ENCODE assay signal across 22 cellular contexts in genomic region chr5:76426391-76426802, GRCh38. TPM values are rescaled to one million over a fixed set of nuclear protein-coding genes. Genes with fewer than 3 reads are reported as not detected.
DNase-seq lines count a peak whose midpoint lies in the region; ATAC-seq and TF ChIP-seq lines count a peak whose summit lies in the region.
"Had no signal": no experiment of that assay in that cellular context is flagged by ENCODE, and none has a peak within 500 bp of the region (broad histone marks: within the 10 kb centered on the region; RNA-seq: fewer than 3 reads in every experiment).

No MANE protein-coding gene starts in this region.

- H3K27ac ChIP-seq in CD8-positive, alpha-beta memory T cell (ENCODE audit: low read depth, low read length) = no peak overlapping the region
- H3K27ac ChIP-seq in SJCRH30 = no peak overlapping the region
- H3K27ac ChIP-seq: foreskin keratinocyte, right atrium auricular region, upper lobe of right lung had no signal

- CTCF ChIA-PET in CD8-positive, alpha-beta memory T cell (lab: Charles Lee) = no interaction called here
- CTCF ChIA-PET in activated CD4-positive, alpha-beta memory T cell treated with anti-CD3 and anti-CD28 coated beads, Interleukin-2, amount 10 ng/mL, durations not matched to agents 7 days and 5 days (lab: Charles Lee) = no interaction called here

- peaks cover 22% of the 10 kb centered on the region for H3K4me1 ChIP-seq in CD8-positive, alpha-beta memory T cell (ENCODE audit: insufficient read depth, low read length)
- H3K4me1 ChIP-seq in SJCRH30 = peaks cover 3% of the 10 kb centered on the region; the same call in 1 of the 2 replicates
- H3K4me1 ChIP-seq: foreskin keratinocyte, right atrium auricular region had no signal

- ATAC-seq in GM21423 (IDR thresholded peaks at IDR 0.05; ENCODE audit: unreplicated experiment) (no peak), GM21576 (IDR thresholded peaks at IDR 0.05; ENCODE audit: unreplicated experiment) (no peak)
- ATAC-seq: foreskin keratinocyte; Right ventricle myocardium inferior; stimulated activated naive CD8-positive, alpha-beta T cell treated with anti-CD3 and anti-CD28 coated beads, Interleukin-15, Interleukin-2, amounts not matched to agents 100 U/mL and 50 U/mL, for 24 hours; upper lobe of right lung had no signal

- no peak for DNase-seq in CD8-positive, alpha-beta memory T cell
- DNase-seq in SJCRH30 (peak; percentile 9 to 40), iPS DF 19.7 (ENCODE audit: low read depth, low spot score) (peak; percentile 78), NCI-H446 treated with DMSO at 0.1 percent for 48 hours (lab: John Stamatoyannopoulos, UW) (no peak)
- DNase-seq in activated CD4-positive, alpha-beta memory T cell treated with anti-CD3 and anti-CD28 coated beads, Interleukin-2, amount 10 ng/mL, durations not matched to agents 7 days and 5 days = no peak
- DNase-seq: activated CD4-positive, CD25-positive, alpha-beta regulatory T cell; amniotic stem cell; DND-41; foreskin keratinocyte; MV-4-11; NCI-H2029; NCI-H510A; stimulated activated naive CD8-positive, alpha-beta T cell treated with anti-CD3 and anti-CD28 coated beads, Interleukin-15, Interleukin-2, amounts not matched to agents 100 U/mL and 50 U/mL, for 24 hours; T-helper 1 cell; upper lobe of right lung had no signal

- H3K36me3 Mint-ChIP-seq in CD8-positive, alpha-beta memory T cell = peaks cover 0 to 31% (median 2%) of the 10 kb centered on the region in 3 donors
- no peaks in the 10 kb centered on the region for H3K36me3 Mint-ChIP-seq in nephron (ENCODE audit: low read depth)
- H3K36me3 Mint-ChIP-seq in activated CD4-positive, alpha-beta memory T cell treated with anti-CD3 and anti-CD28 coated beads, Interleukin-2, amount 10 ng/mL, durations not matched to agents 7 days and 5 days (ENCODE audit: low read depth) = peaks cover 40% of the 10 kb centered on the region

- no peak overlapping the region for H3K4me3 ChIP-seq in CD8-positive, alpha-beta memory T cell (ENCODE audit: low read length)
- H3K4me3 ChIP-seq in SJCRH30 = no peak overlapping the region
- H3K4me3 ChIP-seq: right atrium auricular region, upper lobe of right lung had no signal

- peak overlapping the region in 7 of 8 donors; percentile 22 to 78 (median 59) for H3K27ac Mint-ChIP-seq in CD8-positive, alpha-beta memory T cell
- peak overlapping the region; percentile 79 to 81 (median 80) for H3K27ac Mint-ChIP-seq in nephron
- H3K27ac Mint-ChIP-seq in activated CD4-positive, alpha-beta memory T cell treated with anti-CD3 and anti-CD28 coated beads, Interleukin-2, amount 10 ng/mL, durations not matched to agents 7 days and 5 days = no peak overlapping the region
- H3K27ac Mint-ChIP-seq: IgD-negative memory B cell had no signal

- no peaks in the 10 kb centered on the region for H3K9me3 Mint-ChIP-seq in CD8-positive, alpha-beta memory T cell
- H3K9me3 Mint-ChIP-seq in nephron = no peaks in the 10 kb centered on the region
- H3K9me3 Mint-ChIP-seq in activated CD4-positive, alpha-beta memory T cell treated with anti-CD3 and anti-CD28 coated beads, Interleukin-2, amount 10 ng/mL, durations not matched to agents 7 days and 5 days = no peaks in the 10 kb centered on the region
- H3K9me3 Mint-ChIP-seq: IgD-negative memory B cell had no signal

- H3K9me3 ChIP-seq in CD8-positive, alpha-beta memory T cell (ENCODE audit: low read length) = no peaks in the 10 kb centered on the region
- no peaks in the 10 kb centered on the region for H3K9me3 ChIP-seq in SJCRH30 (replicated peaks)
- H3K9me3 ChIP-seq: neutrophil, right atrium auricular region, upper lobe of right lung had no signal

- POLR2A ChIA-PET in CD8-positive, alpha-beta memory T cell (lab: Charles Lee) = no interaction called here
- POLR2A ChIA-PET in activated CD4-positive, alpha-beta memory T cell treated with anti-CD3 and anti-CD28 coated beads, Interleukin-2, amount 10 ng/mL, durations not matched to agents 7 days and 5 days (lab: Charles Lee) = no interaction called here

- no peaks in the 10 kb centered on the region for H3K27me3 Mint-ChIP-seq in CD8-positive, alpha-beta memory T cell
- H3K27me3 Mint-ChIP-seq in nephron (ENCODE audit: low read depth) = no peaks in the 10 kb centered on the region
- H3K27me3 Mint-ChIP-seq in activated CD4-positive, alpha-beta memory T cell treated with anti-CD3 and anti-CD28 coated beads, Interleukin-2, amount 10 ng/mL, durations not matched to agents 7 days and 5 days = no peaks in the 10 kb centered on the region
- H3K27me3 Mint-ChIP-seq: IgD-negative memory B cell had no signal

- H3K36me3 ChIP-seq in CD8-positive, alpha-beta memory T cell (ENCODE audit: insufficient read depth, low read length) = no peaks in the 10 kb centered on the region
- H3K36me3 ChIP-seq in SJCRH30 = no peaks in the 10 kb centered on the region
- H3K36me3 ChIP-seq: neutrophil, right atrium auricular region, upper lobe of right lung had no signal

- peak overlapping the region in 6 of 7 donors; percentile 8 to 65 (median 30) for H3K4me3 Mint-ChIP-seq in CD8-positive, alpha-beta memory T cell
- H3K4me3 Mint-ChIP-seq in nephron = no peak overlapping the region
- H3K4me3 Mint-ChIP-seq in activated CD4-positive, alpha-beta memory T cell treated with anti-CD3 and anti-CD28 coated beads, Interleukin-2, amount 10 ng/mL, durations not matched to agents 7 days and 5 days = no peak overlapping the region
- H3K4me3 Mint-ChIP-seq: IgD-negative memory B cell had no signal

- H3K27me3 ChIP-seq in CD8-positive, alpha-beta memory T cell (ENCODE audit: insufficient read depth, low read length, poor library complexity, severe bottlenecking) = no peaks in the 10 kb centered on the region
- H3K27me3 ChIP-seq in SJCRH30 = 0 out of 2 replicates have a peak, but pooled peaks cover 3% of the 10 kb centered on the region
- H3K27me3 ChIP-seq: neutrophil, right atrium auricular region, upper lobe of right lung had no signal

- TF ChIP-seq CTCF in nephron (IDR thresholded peaks at IDR 0.05; ENCODE audit: unreplicated experiment in 3 of 3) = no peak

- peaks cover 73 to 88% (median 87%) of the 10 kb centered on the region in 3 donors for H3K4me1 Mint-ChIP-seq in CD8-positive, alpha-beta memory T cell
- peaks cover 54% of the 10 kb centered on the region for H3K4me1 Mint-ChIP-seq in nephron
- H3K4me1 Mint-ChIP-seq in activated CD4-positive, alpha-beta memory T cell treated with anti-CD3 and anti-CD28 coated beads, Interleukin-2, amount 10 ng/mL, durations not matched to agents 7 days and 5 days = peaks cover 21% of the 10 kb centered on the region

RNA-seq across cellular contexts. Expression of gene IQGAP2, which starts 23.3 kb away (rescaled TPM):
- total RNA-seq in CD8-positive, alpha-beta memory T cell = 10 to 100 TPM; 51.4 to 62.5 TPM
- 70.5 TPM for polyA plus RNA-seq in CD8-positive, alpha-beta memory T cell
- total RNA-seq in SJCRH30 (2014; rRNA removed; shearing (Covaris generic)) = 8.5 and 11.4 TPM in 2 replicates
- total RNA-seq in activated CD4-positive, alpha-beta memory T cell treated with anti-CD3 and anti-CD28 coated beads, Interleukin-2, amount 10 ng/mL, durations not matched to agents 7 days and 5 days = 100 to 1,000 TPM; 118 to 124 TPM
- polyA plus RNA-seq: foreskin keratinocyte had no signal

Comparison
In these comparisons a context has a peak if more than half of its experiments do, and no peak if none do; other contexts are left out.
1. DNase-seq: peak in SJCRH30 (2 of 2) and iPS DF 19.7 (single experiment); none in CD8-positive, alpha-beta memory T cell (0 of 5), activated CD4-positive, alpha-beta memory T cell treated with anti-CD3 and anti-CD28 coated beads, Interleukin-2, amount 10 ng/mL, durations not matched to agents 7 days and 5 days (single experiment) and NCI-H446 treated with DMSO at 0.1 percent for 48 hours (single experiment).
2. H3K4me3 Mint-ChIP-seq: peak in CD8-positive, alpha-beta memory T cell (6 of 7); none in nephron (0 of 3) and activated CD4-positive, alpha-beta memory T cell treated with anti-CD3 and anti-CD28 coated beads, Interleukin-2, amount 10 ng/mL, durations not matched to agents 7 days and 5 days (single experiment).